ENCODE assay signal across 9 cellular contexts in the genomic region with DNA sequence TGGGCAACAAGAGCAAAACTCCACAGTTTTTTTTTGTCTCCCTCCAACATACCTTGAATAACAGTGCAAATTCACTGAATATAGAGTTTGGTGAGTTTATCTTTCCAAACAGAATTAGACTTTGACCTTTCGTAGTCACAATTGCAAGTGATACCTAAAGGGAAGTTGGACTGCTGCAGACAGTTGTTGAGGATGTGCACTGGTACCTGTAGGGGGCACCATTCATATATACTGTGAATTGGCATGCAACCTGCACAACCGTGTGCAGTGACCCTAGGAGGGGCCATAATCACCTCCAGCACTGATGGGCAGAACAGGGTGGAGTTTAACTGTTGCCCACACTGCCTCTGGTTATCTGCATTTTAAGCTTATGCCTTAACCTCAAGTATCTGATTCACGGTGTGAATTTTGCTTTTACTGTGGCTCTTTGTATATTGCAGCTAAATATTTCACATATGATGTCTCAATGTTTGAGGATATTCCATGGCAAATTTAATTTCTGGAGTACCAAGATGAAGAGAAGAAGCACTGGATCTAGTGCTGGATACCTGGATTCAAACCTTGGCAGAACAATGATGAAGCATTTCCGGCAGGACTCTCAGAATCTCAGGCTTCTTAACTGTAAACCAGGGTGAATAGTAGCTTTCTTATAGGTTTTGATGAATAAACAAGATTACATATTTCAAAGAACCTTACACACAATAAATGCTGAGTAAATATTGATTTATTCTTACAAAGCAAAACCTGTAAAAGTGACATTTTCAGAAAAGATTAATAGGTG.
DNase-seq lines count a peak whose midpoint lies in the region; ATAC-seq and TF ChIP-seq lines count a peak whose summit lies in the region.
"Had no signal": no experiment of that assay in that cellular context is flagged by ENCODE, and none has a peak within 500 bp of the region (broad histone marks: within the 10 kb centered on the region; RNA-seq: fewer than 3 reads in every experiment).

No MANE protein-coding gene starts in this region.

- no peaks in the 10 kb centered on the region for H3K27me3 ChIP-seq in mammary epithelial cell (ENCODE audit: insufficient read depth, low read length)
- H3K27me3 ChIP-seq in psoas muscle (ENCODE audit: insufficient read depth in 3 of 3, low read length in 2 of 3): no peaks in the 10 kb centered on the region
- H3K27me3 ChIP-seq: upper lobe of left lung had no signal

- no peak overlapping the region for H3K9ac ChIP-seq in mammary epithelial cell (ENCODE audit: insufficient read depth, low read length)

- CTCF ChIA-PET in mammary epithelial cell (lab: Charles Lee; ENCODE audit: low non-redundant PET): interaction anchor here (0.7 kb wide), 1 partner anchor 94 kb away, joined by 4 read pairs; no protein-coding TSS in a partner anchor

- intact Hi-C loops in mammary epithelial cell (cut with micrococcal nuclease): loop anchor here (2.0 to 5.0 kb wide), 2 partner anchors 94 to 157 kb away; no protein-coding TSS in a partner anchor
- intact Hi-C loops in psoas muscle (cut with DNase I): no loop called here

- no peaks in the 10 kb centered on the region for H3K9me3 ChIP-seq in mammary epithelial cell (replicated peaks; ENCODE audit: insufficient read depth, low read length)
- no peaks in the 10 kb centered on the region for H3K9me3 ChIP-seq in psoas muscle
- H3K9me3 ChIP-seq: upper lobe of left lung had no signal

- WGBS in mammary epithelial cell (ENCODE audit: low coverage, missing lambda C conversion rate): 77% methylated on average over 4 of the region's 4 CpGs
- WGBS in psoas muscle, 3 donors: 62 to 72% (median 69%) methylated on average over 4 of the region's 4 CpGs

- H2AFZ ChIP-seq in mammary epithelial cell (ENCODE audit: low read depth, low read length): no peak overlapping the region

- no peak overlapping the region for H3K4me2 ChIP-seq in mammary epithelial cell (ENCODE audit: insufficient read depth, low read depth, low read length)

- BruUV-seq in mammary epithelial cell (replicated peaks; lab: Mats Ljungman, UMichigan): no TSS peak

- H3K79me2 ChIP-seq in mammary epithelial cell (ENCODE audit: insufficient read depth, low read length): no peaks in the 10 kb centered on the region

- H3K4me3 ChIP-seq in mammary epithelial cell (replicated peaks in 1 of 3; ENCODE audit: insufficient read depth in 1 of 3, low read depth in 2 of 3, low read length in 3 of 3) (no peak overlapping the region), psoas muscle (no peak overlapping the region)
- H3K4me3 ChIP-seq: upper lobe of left lung had no signal

- H3K4me1 ChIP-seq in mammary epithelial cell (ENCODE audit: insufficient read depth, low read length) (peaks cover 3% of the 10 kb centered on the region), psoas muscle (no peaks in the 10 kb centered on the region)
- H3K4me1 ChIP-seq: upper lobe of left lung had no signal

- ATAC-seq in GM18861 (IDR thresholded peaks at IDR 0.05; ENCODE audit: unreplicated experiment) (peak; percentile 56), psoas muscle (no peak), GM19035 (IDR thresholded peaks at IDR 0.05; ENCODE audit: unreplicated experiment) (no peak)

- dilution Hi-C loops in mammary epithelial cell (cut with HindIII; ENCODE audit: low sequenced_read_pairs): no loop called here

- TF ChIP-seq CTCF in mammary epithelial cell (conservative IDR thresholded peaks at IDR 0.05 in 1 of 2, IDR thresholded peaks at IDR 0.05 in 1 of 2; ENCODE audit: extremely low read depth in 1 of 2, insufficient read depth in 1 of 2, low read depth in 1 of 2, low read length in 2 of 2) (peak; percentile 66 to 69), psoas muscle (IDR thresholded peaks at IDR 0.05) (peak; percentile 19)

- no peaks in the 10 kb centered on the region for H4K20me1 ChIP-seq in mammary epithelial cell (ENCODE audit: insufficient read depth, low read length)

- no peaks in the 10 kb centered on the region for H3K36me3 ChIP-seq in mammary epithelial cell (ENCODE audit: insufficient read depth, low read length)
- no peaks in the 10 kb centered on the region for H3K36me3 ChIP-seq in psoas muscle (ENCODE audit: insufficient read depth in 1 of 2, low read depth in 1 of 2)
- H3K36me3 ChIP-seq: upper lobe of left lung had no signal

- no peak overlapping the region for H3K27ac ChIP-seq in mammary epithelial cell (ENCODE audit: insufficient read depth, low read depth, low read length)
- no peak overlapping the region for H3K27ac ChIP-seq in psoas muscle
- H3K27ac ChIP-seq: upper lobe of left lung had no signal

- in situ Hi-C loops in mammary epithelial cell (cut with MboI; ENCODE audit: low sequenced_read_pairs in 2 of 2): no loop called here

- DNase-seq in CMK (ENCODE audit: low read depth) (peak; percentile 1), Kasumi-1 (lab: John Stamatoyannopoulos, UW) (peak; percentile 35 to 47), mammary epithelial cell (peak; percentile 24), psoas muscle (no peak), NCI-H1930 (lab: John Stamatoyannopoulos, UW) (no peak), NCI-H2196 (lab: John Stamatoyannopoulos, UW; ENCODE audit: unreplicated experiment) (no peak)
- DNase-seq: upper lobe of left lung had no signal

Comparison
In these comparisons a context has a peak if more than half of its experiments do, and no peak if none do; other contexts are left out.
1. DNase-seq: peak in CMK (single experiment), Kasumi-1 (2 of 2) and mammary epithelial cell (single experiment); none in psoas muscle (0 of 2), NCI-H1930 (0 of 2) and NCI-H2196 (single experiment).